In genomic region chr13:95156208-95156607, GRCh38 we compare ENCODE assay signal across 13 cellular contexts.
DNase-seq lines count a peak whose midpoint lies in the region; ATAC-seq, FAIRE-seq and TF ChIP-seq lines count a peak whose summit lies in the region.
"Had no signal": no experiment of that assay in that cellular context is flagged by ENCODE, and none has a peak within 500 bp of the region (broad histone marks: within the 10 kb centered on the region; RNA-seq: fewer than 3 reads in every experiment).

No MANE protein-coding gene starts in this region.

- H3K36me3 ChIP-seq in liver (ENCODE audit: control insufficient read depth in 4 of 4, insufficient read depth in 3 of 4, low read depth in 1 of 4, low read length in 3 of 4) (no peaks in the 10 kb centered on the region), psoas muscle (ENCODE audit: insufficient read depth in 1 of 2, low read depth in 1 of 2) (peaks cover 0 to 39% of the 10 kb centered on the region in 2 donors)
- H3K36me3 ChIP-seq: transverse colon had no signal

- FAIRE-seq in GM12891 (lab: Jason Lieb, UNC), result no peak

- peak; percentile 57 to 67 for TF ChIP-seq RAD21 in liver (IDR thresholded peaks at IDR 0.05)

- H3K9me3 ChIP-seq in liver (ENCODE audit: control insufficient read depth in 4 of 4, low read length in 3 of 4), result no peaks in the 10 kb centered on the region
- H3K9me3 ChIP-seq in psoas muscle, result no peaks in the 10 kb centered on the region
- H3K9me3 ChIP-seq: transverse colon had no signal

- no peak for ATAC-seq in psoas muscle

- intact Hi-C loops in psoas muscle (cut with DNase I), result no loop called here

- in situ Hi-C loops in astrocyte of the spinal cord (cut with HindIII; ENCODE audit: low sequenced_read_pairs), result no loop called here

- H3K27ac ChIP-seq in liver (ENCODE audit: low read depth in 1 of 2, low read length in 2 of 2) (no peak overlapping the region), psoas muscle (no peak overlapping the region)
- H3K27ac ChIP-seq: transverse colon had no signal

- no peak overlapping the region for H3K9ac ChIP-seq in liver (ENCODE audit: low read depth in 1 of 2, low read length in 2 of 2)

- peak; percentile 2 for DNase-seq in GM04504 (ENCODE audit: low read depth)
- peak; percentile 6 for DNase-seq in NB4 (ENCODE audit: low read depth)
- DNase-seq in astrocyte of the spinal cord (ENCODE audit: low read depth, low spot score), result peak; percentile 59
- no peak for DNase-seq in psoas muscle
- DNase-seq in GM12891 (ENCODE audit: insufficient read length, low spot score), result no peak
- DNase-seq in cerebellum (ENCODE audit: low spot score), result no peak
- DNase-seq in NCI-H446 (lab: John Stamatoyannopoulos, UW), result no peak
- DNase-seq: activated naive CD4-positive, alpha-beta T cell treated with Interleukin-2 at 50 U/mL for 16 hours; erythroblast; NCI-H226; stimulated activated CD4-positive, alpha-beta T cell treated with anti-CD3 and anti-CD28 coated beads, Interleukin-4, amount 100 ng/mL, for 4 hours; transverse colon had no signal

- TF ChIP-seq CTCF in NB4 (IDR thresholded peaks at IDR 0.05; ENCODE audit: low read depth, low read length) (no peak), astrocyte of the spinal cord (IDR thresholded peaks at IDR 0.05; ENCODE audit: low read depth, low read length) (peak; percentile 45), liver (IDR thresholded peaks at IDR 0.05; ENCODE audit: low read depth, low read length, missing input control) (peak; percentile 25), psoas muscle (IDR thresholded peaks at IDR 0.05) (no peak)

- WGBS in liver, result 91% methylated on average over 3 of the region's 3 CpGs
- 94 to 95% (median 94%) methylated on average over 3 of the region's 3 CpGs for WGBS in psoas muscle, 3 donors

- H3K27me3 ChIP-seq in liver (ENCODE audit: control insufficient read depth in 4 of 4, insufficient read depth in 4 of 4, low read length in 3 of 4), result no peaks in the 10 kb centered on the region
- H3K27me3 ChIP-seq in psoas muscle (ENCODE audit: insufficient read depth in 3 of 3, low read length in 2 of 3), result no peaks in the 10 kb centered on the region
- H3K27me3 ChIP-seq: transverse colon had no signal

- H3K4me3 ChIP-seq in NB4 (ENCODE audit: low read depth, low read length) (no peak overlapping the region), astrocyte of the spinal cord (ENCODE audit: low read depth, low read length) (no peak overlapping the region), liver (ENCODE audit: low read depth in 1 of 3, low read length in 3 of 3) (no peak overlapping the region), psoas muscle (no peak overlapping the region)
- H3K4me3 ChIP-seq: transverse colon had no signal

- TF ChIP-seq POLR2A in NB4 (IDR thresholded peaks at IDR 0.05; ENCODE audit: extremely low read depth, insufficient read length), result no peak
- no peak for TF ChIP-seq POLR2A in GM12891 (IDR thresholded peaks at IDR 0.05; ENCODE audit: low read depth, low read length)

- peaks cover 0 to 13% (median 4%) of the 10 kb centered on the region in 4 donors for H3K4me1 ChIP-seq in liver (ENCODE audit: control insufficient read depth in 4 of 4, insufficient read depth in 4 of 4, low read length in 3 of 4)
- no peaks in the 10 kb centered on the region for H3K4me1 ChIP-seq in psoas muscle

TF ChIP-seq in liver, 16 proteins besides CTCF, POLR2A, EP300 and RAD21 (continues in another document):
- TF ChIP-seq MAX (IDR thresholded peaks at IDR 0.05), result no peak
- TF ChIP-seq HNF4G (IDR thresholded peaks at IDR 0.05), result no peak
- TF ChIP-seq FOXA1 (IDR thresholded peaks at IDR 0.05), result no peak
- TF ChIP-seq EGR1 (IDR thresholded peaks at IDR 0.05; ENCODE audit: low read depth in 2 of 2), result no peak
- no peak for TF ChIP-seq FOXA2 (IDR thresholded peaks at IDR 0.05)
- TF ChIP-seq HNF4A (conservative IDR thresholded peaks at IDR 0.05), result no peak
- no peak for TF ChIP-seq SP1 (IDR thresholded peaks at IDR 0.05)
- TF ChIP-seq NR2F2 (IDR thresholded peaks at IDR 0.05), result no peak
- no peak for TF ChIP-seq ATF3 (IDR thresholded peaks at IDR 0.05)
- TF ChIP-seq REST (IDR thresholded peaks at IDR 0.05), result no peak
- no peak for TF ChIP-seq TAF1 (conservative IDR thresholded peaks at IDR 0.05)
- no peak for TF ChIP-seq RXRA (IDR thresholded peaks at IDR 0.05)
- no peak for TF ChIP-seq GABPA (IDR thresholded peaks at IDR 0.05 in 1 of 2, conservative IDR thresholded peaks at IDR 0.05 in 1 of 2)
- TF ChIP-seq YY1 (IDR thresholded peaks at IDR 0.05), result no peak

TF ChIP-seq in GM12891, 5 proteins besides CTCF, POLR2A, EP300 and RAD21:
- TF ChIP-seq TAF1 (IDR thresholded peaks at IDR 0.05; ENCODE audit: low read depth, low read length) (no peak), PAX5 (IDR thresholded peaks at IDR 0.05; ENCODE audit: insufficient read depth, low read length, severe bottlenecking) (no peak), POU2F2 (IDR thresholded peaks at IDR 0.05; ENCODE audit: low read depth, low read length) (no peak), POLR2AphosphoS5 (IDR thresholded peaks at IDR 0.05; ENCODE audit: low read depth, low read length) (no peak), SPI1 (IDR thresholded peaks at IDR 0.05; ENCODE audit: low read depth, low read length) (no peak)

Comparison
In these comparisons a context has a peak if more than half of its experiments do, and no peak if none do; other contexts are left out.
1. DNase-seq: peak in GM04504 (single experiment), NB4 (single experiment) and astrocyte of the spinal cord (single experiment); none in psoas muscle (0 of 2), GM12891 (single experiment), cerebellum (single experiment) and NCI-H446 (0 of 2).
2. CTCF ChIP-seq: peak in astrocyte of the spinal cord (single experiment) and liver (single experiment); none in NB4 (single experiment) and psoas muscle (single experiment).